In genomic region chr16:89241187-89242003, GRCh38 we compare ENCODE assay signal across 8 cellular contexts. TPM values are rescaled to one million over a fixed set of nuclear protein-coding genes. Genes with fewer than 3 reads are reported as not detected.
DNase-seq lines count a peak whose midpoint lies in the region; ATAC-seq and TF ChIP-seq lines count a peak whose summit lies in the region.

No MANE protein-coding gene starts in this region.

- H3K27ac Mint-ChIP-seq in MCF 10A (ENCODE audit: low read depth, unreplicated experiment) = peak overlapping the region; percentile 95

- H3K36me3 ChIP-seq in HCT116 (ENCODE audit: control insufficient read depth in 1 of 2, insufficient read depth in 2 of 2, low read length in 2 of 2) (no peaks in the 10 kb centered on the region), smooth muscle cell (ENCODE audit: low read depth) (no peaks in the 10 kb centered on the region)

- H3K4me3 ChIP-seq in GM08714 (ENCODE audit: low read length) = peak overlapping the region; percentile 91
- peak overlapping the region; percentile 88 to 91 for H3K4me3 ChIP-seq in HCT116 (replicated peaks in 1 of 2; ENCODE audit: low read depth in 1 of 2, low read length in 2 of 2)
- peak overlapping the region; percentile 72 for H3K4me3 ChIP-seq in smooth muscle cell

- intact Hi-C loops in HCT116 (cut with micrococcal nuclease) (loop anchor here (2.0 to 10.0 kb wide), 3 partner anchors 83 to 315 kb away; partner anchors contain the start of gene SPG7), MCF 10A (cut with micrococcal nuclease) (loop anchor here (2.0 kb wide), 1 partner anchor 267 kb away; the partner anchor contains the start of gene SPG7)

- peaks cover 10% of the 10 kb centered on the region for H3F3A ChIP-seq in smooth muscle cell (ENCODE audit: low read depth)

- H3K4me1 ChIP-seq in HCT116 (ENCODE audit: control insufficient read depth in 1 of 2, insufficient read depth in 2 of 2, low read length in 2 of 2) (peaks cover 1 to 10% of the 10 kb centered on the region in 2 experiments; a peak in 3 of 4 replicates), smooth muscle cell (ENCODE audit: low read depth) (no peaks in the 10 kb centered on the region)

- peak; percentile 79 for DNase-seq in HCT116 (ENCODE audit: low read depth, low spot score)
- DNase-seq in NCI-H1694 (lab: John Stamatoyannopoulos, UW) = peak; percentile 12
- DNase-seq in MCF 10A (ENCODE audit: unreplicated experiment) = peak; percentile 69
- peak; percentile 78 for DNase-seq in iPS-NIHi7 (ENCODE audit: extremely low spot score)
- DNase-seq in smooth muscle cell (lab: John Stamatoyannopoulos, UW; ENCODE audit: unreplicated experiment) = peak; percentile 46

- peak overlapping the region; percentile 94 for H3K4me3 Mint-ChIP-seq in MCF 10A (ENCODE audit: unreplicated experiment)

- POLR2A ChIA-PET in HCT116 (lab: Charles Lee) (interaction anchor here (0.8 kb wide), 1 partner anchor 49 kb away, joined by 3 read pairs; no protein-coding TSS in a partner anchor), MCF 10A (lab: Yijun Ruan, JAX) (interaction anchor here (0.6 to 2.0 kb wide), 7 partner anchors 11 to 268 kb away, joined by 3 to 10 read pairs (median 5); partner anchors contain the start of genes SPG7 and ZNF778)

- H2AFZ ChIP-seq in HCT116 (ENCODE audit: low read depth, low read length, poor library complexity, severe bottlenecking) = no peak overlapping the region
- peak overlapping the region; percentile 52 for H2AFZ ChIP-seq in smooth muscle cell (ENCODE audit: low read depth)

- no peak for TF ChIP-seq CTCF in HCT116 (IDR thresholded peaks at IDR 0.05 in 2 of 3, conservative IDR thresholded peaks at IDR 0.05 in 1 of 3; ENCODE audit: borderline replicate concordance in 1 of 3, insufficient read depth in 1 of 3, low read depth in 2 of 3, low read length in 2 of 3)
- TF ChIP-seq CTCF in VCaP (conservative IDR thresholded peaks at IDR 0.05) = no peak
- TF ChIP-seq CTCF in MCF 10A (IDR thresholded peaks at IDR 0.05; ENCODE audit: unreplicated experiment) = no peak
- no peak for TF ChIP-seq CTCF in smooth muscle cell (IDR thresholded peaks at IDR 0.05; ENCODE audit: borderline replicate concordance, insufficient read depth, poor library complexity, severe bottlenecking)

- BruUV-seq in HCT116 (replicated peaks; lab: Mats Ljungman, UMichigan) = TSS peak; percentile 96
- TSS peak; percentile 94 for BruUV-seq in MCF 10A (replicated peaks; lab: Mats Ljungman, UMichigan)

- no peaks in the 10 kb centered on the region for H3K9me3 Mint-ChIP-seq in MCF 10A (ENCODE audit: unreplicated experiment)

- peak; percentile 75 for ATAC-seq in HCT116
- ATAC-seq in HG02571 (IDR thresholded peaks at IDR 0.05; ENCODE audit: unreplicated experiment) = no peak

- CTCF ChIA-PET in HCT116 (lab: Charles Lee) (interaction anchor here (1.2 kb wide), 1 partner anchor 49 kb away, joined by 5 read pairs; no protein-coding TSS in a partner anchor), MCF 10A (lab: Yijun Ruan, JAX) (interaction anchor here (0.8 to 1.9 kb wide), 3 partner anchors 10 to 36 kb away, joined by 3 to 6 read pairs (median 3); no protein-coding TSS in a partner anchor)

- H3K36me3 Mint-ChIP-seq in MCF 10A (ENCODE audit: insufficient read depth, unreplicated experiment) = peaks cover 10% of the 10 kb centered on the region

- TF ChIP-seq POLR2A in HCT116 (IDR thresholded peaks at IDR 0.05; ENCODE audit: borderline replicate concordance, extremely low read depth, insufficient read depth, insufficient read length) = peak; percentile 93

- H3K4me2 ChIP-seq in HCT116 (ENCODE audit: low read length) (peak overlapping the region; percentile 95), smooth muscle cell (peak overlapping the region; percentile 88)

- H3K9me3 ChIP-seq in HCT116 (ENCODE audit: control insufficient read depth in 1 of 2, insufficient read depth in 1 of 2, low read depth in 1 of 2, low read length in 2 of 2) (no peaks in the 10 kb centered on the region), smooth muscle cell (replicated peaks; ENCODE audit: low read depth) (no peaks in the 10 kb centered on the region)

- H4K20me1 ChIP-seq in HCT116 (ENCODE audit: insufficient read depth) = no peaks in the 10 kb centered on the region
- H4K20me1 ChIP-seq in smooth muscle cell (ENCODE audit: low read depth) = no peaks in the 10 kb centered on the region

- H3K27ac ChIP-seq in HCT116 (ENCODE audit: low read depth, low read length) (peak overlapping the region; percentile 83), VCaP (peak overlapping the region; percentile 68), smooth muscle cell (ENCODE audit: low read depth) (peak overlapping the region; percentile 98)

- H3K27me3 ChIP-seq in HCT116 (ENCODE audit: insufficient read depth, low read length) (no peaks in the 10 kb centered on the region), smooth muscle cell (ENCODE audit: low read depth) (no peaks in the 10 kb centered on the region)

- H3K27me3 Mint-ChIP-seq in MCF 10A (ENCODE audit: insufficient read depth, unreplicated experiment) = no peaks in the 10 kb centered on the region

- no peaks in the 10 kb centered on the region for H3K4me1 Mint-ChIP-seq in MCF 10A (ENCODE audit: insufficient read depth, unreplicated experiment)

- TF ChIP-seq RAD21 in HCT116 (IDR thresholded peaks at IDR 0.05; ENCODE audit: low read depth) = no peak

- no peaks in the 10 kb centered on the region for H3K9me2 ChIP-seq in HCT116 (ENCODE audit: insufficient read depth)

- RAD21 ChIA-PET in HCT116 (lab: Charles Lee; ENCODE audit: low non-redundant PET in 1 of 2, low total read pairs in 2 of 2, uncharacterized antibody in 2 of 2, unreplicated experiment in 2 of 2) = no interaction called here

- peaks cover 7% of the 10 kb centered on the region; the same call in 1 of the 2 replicates for H3K79me2 ChIP-seq in HCT116 (ENCODE audit: insufficient read depth, low read length)
- H3K79me2 ChIP-seq in smooth muscle cell (ENCODE audit: low read depth) = no peaks in the 10 kb centered on the region

- 9% methylated on average over 27 of the region's 39 CpGs for WGBS in smooth muscle cell (ENCODE audit: low lambda C conversion rate)

- peak overlapping the region; percentile 89 for H3K9ac ChIP-seq in HCT116 (ENCODE audit: low read length)
- peak overlapping the region; percentile 96 for H3K9ac ChIP-seq in smooth muscle cell (ENCODE audit: low read depth)

TF ChIP-seq in HCT116, 20 proteins besides CTCF, POLR2A, EP300 and RAD21:
- TF ChIP-seq YY1 (IDR thresholded peaks at IDR 0.05; ENCODE audit: extremely low read depth, insufficient replicate concordance, low read depth, low read length) (peak; percentile 36), EGR1 (IDR thresholded peaks at IDR 0.05; ENCODE audit: low read depth) (no peak), TCF7L2 (IDR thresholded peaks at IDR 0.05; ENCODE audit: borderline replicate concordance, extremely low read depth, insufficient read depth, insufficient read length) (peak; percentile 17), EZH2 (IDR thresholded peaks at IDR 0.05) (no peak), ZFX (IDR thresholded peaks at IDR 0.05) (no peak), POLR2AphosphoS5 (IDR thresholded peaks at IDR 0.05; ENCODE audit: low read depth, low read length) (peak; percentile 98), ELF1 (IDR thresholded peaks at IDR 0.05; ENCODE audit: borderline replicate concordance, low read depth) (no peak), ZBTB33 (IDR thresholded peaks at IDR 0.05; ENCODE audit: extremely low read depth, insufficient replicate concordance, low read length) (peak; percentile 61)

RNA-seq across cellular contexts. Expression of gene ZNF778, which starts 23.9 kb away (rescaled TPM):
- total RNA-seq in HCT116 (2021; ENCODE audit: unreplicated experiment) (19.5 TPM), MCF 10A (2022) (13.5 and 15.8 TPM in 2 replicates), smooth muscle cell (6.2 and 6.7 TPM in 2 replicates)
- 8.8 and 9.6 TPM in 2 replicates for polyA plus RNA-seq in HCT116 (2012)
- 1.6 and 3.0 TPM in 2 replicates for polyA plus RNA-seq in smooth muscle cell

RNA-seq across cellular contexts. Expression of gene SLC22A31, which starts 41.1 kb away (rescaled TPM):
- 53.7 TPM for total RNA-seq in HCT116 (2021; ENCODE audit: unreplicated experiment)
- 33.6 and 34.3 TPM in 2 replicates for polyA plus RNA-seq in HCT116 (2012)
- not detected in 2 replicates for total RNA-seq in MCF 10A (2022)
- not detected in 2 replicates for total RNA-seq in smooth muscle cell
- polyA plus RNA-seq in smooth muscle cell = 0.43 TPM in 1 of 2 replicates, not detected in the other

Comparison
In these comparisons a context has a peak if more than half of its experiments do, and no peak if none do; other contexts are left out.
1. DNase-seq: peak in every context shown above with its lines; median percentile 79 in HCT116; 78 in iPS-NIHi7; 69 in MCF 10A; 46 in smooth muscle cell; 12 in NCI-H1694.
2. RNA of gene SLC22A31, which starts 41.1 kb away (total RNA-seq): 53.7 TPM in HCT116 (single experiment); not detected in MCF 10A and not detected in smooth muscle cell; every median in the first group is over 10 times any median in the second.
3. Peak in every context shown above with its lines, with median percentiles within 50 percentile points of each other: H3K4me3 ChIP-seq and H3K27ac ChIP-seq.